ENCODE assay signal across 15 cellular contexts in genomic region chr2:27441958-27442281, GRCh38. TPM values are rescaled to one million over a fixed set of nuclear protein-coding genes. Genes with fewer than 3 reads are reported as not detected.
DNase-seq lines count a peak whose midpoint lies in the region; ATAC-seq and TF ChIP-seq lines count a peak whose summit lies in the region.
"Had no signal": no experiment of that assay in that cellular context is flagged by ENCODE, and none has a peak within 500 bp of the region (broad histone marks: within the 10 kb centered on the region; RNA-seq: fewer than 3 reads in every experiment).

No MANE protein-coding gene starts in this region.

- no peak overlapping the region for H2AFZ ChIP-seq in H9 (ENCODE audit: low read length)
- H2AFZ ChIP-seq in smooth muscle cell (ENCODE audit: low read depth): no peak overlapping the region

- H2AK5ac ChIP-seq in H9 (ENCODE audit: insufficient read length, low read length): no peak overlapping the region

- no peak overlapping the region for H3T11ph ChIP-seq in H9 (ENCODE audit: low read length)

- DNase-seq in H9: no peak
- no peak for DNase-seq in WTC11 (ENCODE audit: low spot score)
- DNase-seq in smooth muscle cell (lab: John Stamatoyannopoulos, UW; ENCODE audit: unreplicated experiment): no peak
- DNase-seq in Kasumi-1 (lab: John Stamatoyannopoulos, UW): no peak
- no peak for DNase-seq in activated effector memory CD4-positive, alpha-beta T cell treated with Interleukin-2 at 50 U/mL for 16 hours
- DNase-seq: C1 segment of cervical spinal cord, dermis blood vessel endothelial cell, GOT3 had no signal

- peak overlapping the region; percentile 67 to 68; a peak in 4 of 5 replicates for H3K4me3 Mint-ChIP-seq in H9
- H3K4me3 Mint-ChIP-seq in WTC11: peak overlapping the region; percentile 43
- H3K4me3 Mint-ChIP-seq: stimulated activated effector memory CD8-positive, alpha-beta T cell treated with anti-CD3 and anti-CD28 coated beads, Interleukin-12 subunit alpha, Interleukin-12 subunit beta, amount 100 ng/mL, for 72 hours had no signal

- H4K8ac ChIP-seq in H9 (replicated peaks; ENCODE audit: insufficient read length, low read depth, low read length): no peak overlapping the region

- H2BK5ac ChIP-seq in H9 (ENCODE audit: insufficient read length, low read length): no peak overlapping the region

- H3K36me3 ChIP-seq in iPS-20b (ENCODE audit: insufficient read depth, low read depth, low read length) (peaks cover 58% of the 10 kb centered on the region), smooth muscle cell (ENCODE audit: low read depth) (peaks cover 15% of the 10 kb centered on the region)

- CTCF ChIA-PET in WTC11 (lab: Charles Lee): interaction anchor here (1.0 to 1.5 kb wide), 6 partner anchors 11 to 180 kb away, joined by 3 to 6 read pairs (median 5); partner anchors contain the start of gene NRBP1

- H3F3A ChIP-seq in smooth muscle cell (ENCODE audit: low read depth): peaks cover 31% of the 10 kb centered on the region

- H3K4me1 Mint-ChIP-seq in H9 (peaks cover 13 to 18% of the 10 kb centered on the region in 2 experiments), WTC11 (peaks cover 14% of the 10 kb centered on the region)

- H3K9ac ChIP-seq in H9 (ENCODE audit: extremely low read depth, insufficient read length, low read length): no peak overlapping the region
- peak overlapping the region; percentile 45; the same call in 1 of the 2 replicates for H3K9ac ChIP-seq in iPS-20b (ENCODE audit: low read depth, low read length)
- H3K9ac ChIP-seq in smooth muscle cell (ENCODE audit: low read depth): no peak overlapping the region

- peak overlapping the region in 2 of 3 experiments; percentile 76 to 90; a peak in 4 of 7 replicates for H3K27ac Mint-ChIP-seq in H9
- peak overlapping the region; percentile 63; the same call in 1 of the 2 replicates for H3K27ac Mint-ChIP-seq in WTC11
- H3K27ac Mint-ChIP-seq: stimulated activated effector memory CD8-positive, alpha-beta T cell treated with anti-CD3 and anti-CD28 coated beads, Interleukin-12 subunit alpha, Interleukin-12 subunit beta, amount 100 ng/mL, for 72 hours had no signal

- peaks cover 27 to 68% (median 59%) of the 10 kb centered on the region in 3 experiments for H3K36me3 Mint-ChIP-seq in H9 (ENCODE audit: insufficient read depth in 1 of 3, low read depth in 3 of 3)
- H3K36me3 Mint-ChIP-seq in WTC11: peaks cover 34% of the 10 kb centered on the region

- H3K79me2 ChIP-seq in H9 (ENCODE audit: insufficient read depth, low read length) (no peaks in the 10 kb centered on the region), smooth muscle cell (ENCODE audit: low read depth) (no peaks in the 10 kb centered on the region)

- no peak overlapping the region for H3K56ac ChIP-seq in H9 (ENCODE audit: insufficient read length, low read depth, low read length)

- H4K20me1 ChIP-seq in H9 (ENCODE audit: control insufficient read depth, insufficient read depth, insufficient read length) (no peaks in the 10 kb centered on the region), smooth muscle cell (ENCODE audit: low read depth) (peaks cover 44% of the 10 kb centered on the region)

- H3K23ac ChIP-seq in H9 (ENCODE audit: insufficient read length, low read depth, low read length): no peak overlapping the region

- H3K9me3 ChIP-seq in H9 (ENCODE audit: control insufficient read depth, low read depth, low read length): no peaks in the 10 kb centered on the region
- no peaks in the 10 kb centered on the region for H3K9me3 ChIP-seq in iPS-20b (ENCODE audit: insufficient read depth, low read depth, low read length)
- H3K9me3 ChIP-seq in smooth muscle cell (replicated peaks; ENCODE audit: low read depth): no peaks in the 10 kb centered on the region
- H3K9me3 ChIP-seq: right atrium auricular region had no signal

- H2BK12ac ChIP-seq in H9 (ENCODE audit: insufficient read length, low read depth, low read length): no peak overlapping the region

- no peaks in the 10 kb centered on the region for H3K27me3 ChIP-seq in H9 (ENCODE audit: insufficient read depth, low read length)
- no peaks in the 10 kb centered on the region for H3K27me3 ChIP-seq in iPS-20b (ENCODE audit: insufficient read depth, low read length)
- H3K27me3 ChIP-seq in smooth muscle cell (ENCODE audit: low read depth): no peaks in the 10 kb centered on the region
- H3K27me3 ChIP-seq: right atrium auricular region had no signal

- no peak overlapping the region for H2BK120ac ChIP-seq in H9 (ENCODE audit: low read depth, low read length, poor library complexity, severe bottlenecking)

- no CpG with 5 or more reads among the region's 17 CpGs for WGBS in H9 (ENCODE audit: extremely low coverage, insufficient read length, low lambda C conversion rate)
- 47% methylated on average over 13 of the region's 17 CpGs for WGBS in smooth muscle cell (ENCODE audit: low lambda C conversion rate)

- ATAC-seq in WTC11: peak; percentile 16
- no peak for ATAC-seq in GM21526 (IDR thresholded peaks at IDR 0.05; ENCODE audit: low FRiP score, unreplicated experiment)
- ATAC-seq in GM19324 (IDR thresholded peaks at IDR 0.05; ENCODE audit: low FRiP score, unreplicated experiment): no peak

- H3K27me3 Mint-ChIP-seq in H9 (ENCODE audit: low read depth) (no peaks in the 10 kb centered on the region), WTC11 (ENCODE audit: low read depth) (no peaks in the 10 kb centered on the region)

- no peak overlapping the region for H3K18ac ChIP-seq in H9 (ENCODE audit: insufficient read length, low read depth, low read length)

- H3K9me3 Mint-ChIP-seq in H9: no peaks in the 10 kb centered on the region
- no peaks in the 10 kb centered on the region for H3K9me3 Mint-ChIP-seq in WTC11
- H3K9me3 Mint-ChIP-seq: stimulated activated effector memory CD8-positive, alpha-beta T cell treated with anti-CD3 and anti-CD28 coated beads, Interleukin-12 subunit alpha, Interleukin-12 subunit beta, amount 100 ng/mL, for 72 hours had no signal

- no peak overlapping the region; the same call in 1 of the 2 replicates for H3K14ac ChIP-seq in H9 (ENCODE audit: insufficient read depth, low read length)

- H3K27ac ChIP-seq in H9 (ENCODE audit: insufficient read length, low read depth, low read length): no peak overlapping the region
- H3K27ac ChIP-seq in iPS-20b (ENCODE audit: low read length): no peak overlapping the region
- H3K27ac ChIP-seq in smooth muscle cell (ENCODE audit: low read depth): no peak overlapping the region
- H3K27ac ChIP-seq: right atrium auricular region had no signal

- H3K4me1 ChIP-seq in H9 (ENCODE audit: insufficient read depth, low read length) (no peaks in the 10 kb centered on the region), iPS-20b (ENCODE audit: insufficient read depth, low read length) (no peaks in the 10 kb centered on the region), smooth muscle cell (ENCODE audit: low read depth) (peaks cover 4% of the 10 kb centered on the region)

- H3K4me3 ChIP-seq in iPS-20b (ENCODE audit: low read length) (peak overlapping the region; percentile 16; the same call in 1 of the 2 replicates), smooth muscle cell (no peak overlapping the region)
- H3K4me3 ChIP-seq: right atrium auricular region had no signal

- H3K23me2 ChIP-seq in H9 (ENCODE audit: insufficient read length, low read depth, low read length, poor library complexity, severe bottlenecking): peaks cover 8% of the 10 kb centered on the region

- H2BK15ac ChIP-seq in H9 (ENCODE audit: low read depth, low read length): no peak overlapping the region

- no peaks in the 10 kb centered on the region for H3K79me1 ChIP-seq in H9 (ENCODE audit: insufficient read depth, low read depth, low read length, poor library complexity, severe bottlenecking)

- H4K91ac ChIP-seq in H9 (ENCODE audit: insufficient read length, low read depth, low read length): no peak overlapping the region

- H3K4me2 ChIP-seq in H9 (ENCODE audit: insufficient read depth, insufficient read length, low read length) (no peak overlapping the region), smooth muscle cell (peak overlapping the region; percentile 54)

- no peak; the same call in 2 of the 3 replicates for TF ChIP-seq CTCF in H9 (conservative IDR thresholded peaks at IDR 0.05)
- no peak for TF ChIP-seq CTCF in WTC11 (IDR thresholded peaks at IDR 0.05)
- TF ChIP-seq CTCF in smooth muscle cell (IDR thresholded peaks at IDR 0.05; ENCODE audit: borderline replicate concordance, insufficient read depth, poor library complexity, severe bottlenecking): no peak

- no peak overlapping the region for H4K5ac ChIP-seq in H9 (ENCODE audit: insufficient read length, low read depth, low read length)

- no peak overlapping the region for H2BK20ac ChIP-seq in H9 (ENCODE audit: low read depth, low read length, poor library complexity, severe bottlenecking)

- POLR2A ChIA-PET in WTC11 (lab: Charles Lee): no interaction called here

- H3K4ac ChIP-seq in H9 (ENCODE audit: low read depth, low read length): no peak overlapping the region

TF ChIP-seq in WTC11, 78 proteins besides CTCF, POLR2A, EP300 and RAD21 (continues in another document):
- TF ChIP-seq TP53 (CRISPR knock-in tag; IDR thresholded peaks at IDR 0.05) (no peak), ZBTB21 (CRISPR knock-in tag; IDR thresholded peaks at IDR 0.05; ENCODE audit: borderline replicate concordance) (no peak), RORB (CRISPR knock-in tag; IDR thresholded peaks at IDR 0.05) (no peak), ZNF121 (CRISPR knock-in tag; IDR thresholded peaks at IDR 0.05) (no peak), ATF1 (CRISPR knock-in tag; IDR thresholded peaks at IDR 0.05) (no peak), FOXJ3 (CRISPR knock-in tag; IDR thresholded peaks at IDR 0.05; ENCODE audit: borderline replicate concordance) (no peak), IRF2 (CRISPR knock-in tag; IDR thresholded peaks at IDR 0.05; ENCODE audit: borderline replicate concordance, low read depth) (no peak), SOX15 (CRISPR knock-in tag; IDR thresholded peaks at IDR 0.05) (no peak), TEAD1 (CRISPR knock-in tag; IDR thresholded peaks at IDR 0.05) (no peak)

RNA-seq across cellular contexts. Expression of gene KRTCAP3, which starts 0.3 kb away (rescaled TPM):
- 49.9 and 57.3 TPM in 2 replicates for total RNA-seq in H9 (2021)
- 41.9 to 50.0 TPM (median 49.2 TPM) in 3 replicates for total RNA-seq in WTC11 (2021)
- total RNA-seq in smooth muscle cell: 1.7 and 2.9 TPM in 2 replicates
- 3.2 and 9.2 TPM in 2 replicates for polyA plus RNA-seq in smooth muscle cell
- total RNA-seq: fibroblast of villous mesenchyme, myocyte had no signal

RNA-seq across cellular contexts. Expression of gene NRBP1, which starts 13.5 kb away (rescaled TPM):
- total RNA-seq in H9 (2021) (140 TPM in 2 replicates), WTC11 (2021) (108 to 110 TPM (median 108 TPM) in 3 replicates), smooth muscle cell (134 and 145 TPM in 2 replicates)
- 195 and 197 TPM in 2 replicates for polyA plus RNA-seq in smooth muscle cell

RNA-seq across cellular contexts. Expression of gene PPM1G, which starts 32.5 kb away (rescaled TPM):
- total RNA-seq in H9 (2021): 146 and 150 TPM in 2 replicates
- 140 to 193 TPM (median 147 TPM) in 3 replicates for total RNA-seq in WTC11 (2021)
- total RNA-seq in smooth muscle cell: 30.2 and 32.8 TPM in 2 replicates
- polyA plus RNA-seq in smooth muscle cell: 48.7 and 60.0 TPM in 2 replicates

RNA-seq across cellular contexts. Expression of gene IFT172, which starts 47.6 kb away (rescaled TPM):
- total RNA-seq in H9 (2021) (13.8 and 15.5 TPM in 2 replicates), WTC11 (2021) (19.8 to 25.3 TPM (median 22.7 TPM) in 3 replicates), smooth muscle cell (17.4 and 26.3 TPM in 2 replicates)
- 12.5 and 22.2 TPM in 2 replicates for polyA plus RNA-seq in smooth muscle cell

RNA-seq across cellular contexts. Expression of gene FNDC4, which starts 53.1 kb away (rescaled TPM):
- total RNA-seq in H9 (2021): 21.1 and 21.5 TPM in 2 replicates
- total RNA-seq in WTC11 (2021): 12.5 to 14.1 TPM (median 13.0 TPM) in 3 replicates
- total RNA-seq in smooth muscle cell: 6.7 and 8.8 TPM in 2 replicates
- polyA plus RNA-seq in smooth muscle cell: 20.3 and 24.1 TPM in 2 replicates

Comparison
In these comparisons a context has a peak if more than half of its experiments do, and no peak if none do; other contexts are left out.
1. RNA of gene KRTCAP3, which starts 0.3 kb away (total RNA-seq): 49.9 to 57.3 TPM in H9 and 41.9 to 50.0 TPM in WTC11; 1.7 to 2.9 TPM in smooth muscle cell; every median in the first group is over 10 times any median in the second.